ENCODE assay signal across 11 cellular contexts in the genomic region with DNA sequence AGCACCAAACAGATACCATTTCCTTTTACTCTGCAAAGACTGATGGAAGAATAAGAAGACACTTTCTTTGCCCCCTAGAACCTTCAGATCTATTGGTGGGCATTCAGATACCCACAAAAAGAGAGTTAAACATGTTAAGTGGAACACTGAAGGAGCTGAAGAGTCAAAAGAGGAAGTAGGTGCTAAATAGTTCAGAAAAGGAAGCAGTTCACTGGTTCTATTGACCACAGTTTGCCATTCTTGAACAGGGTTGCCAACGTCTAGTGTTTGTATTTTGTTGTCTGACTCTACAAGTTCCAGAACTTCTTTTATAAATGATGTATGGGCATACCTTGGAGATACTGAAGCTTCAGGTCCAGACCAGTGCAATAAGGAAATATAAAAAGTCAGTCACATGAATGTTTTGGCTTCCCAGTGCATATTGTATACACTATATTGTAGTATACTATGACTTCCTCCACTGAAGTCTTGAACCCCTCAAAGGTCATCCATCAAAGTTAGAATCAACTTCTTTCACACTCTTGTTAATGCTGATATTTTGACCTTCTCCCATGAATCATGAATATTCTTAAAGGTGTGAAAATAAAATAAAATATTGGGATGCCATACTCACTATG. TPM values are rescaled to one million over a fixed set of nuclear protein-coding genes. Genes with fewer than 3 reads are reported as not detected.
DNase-seq lines count a peak whose midpoint lies in the region; ATAC-seq and TF ChIP-seq lines count a peak whose summit lies in the region.
"Had no signal": no experiment of that assay in that cellular context is flagged by ENCODE, and none has a peak within 500 bp of the region (broad histone marks: within the 10 kb centered on the region; RNA-seq: fewer than 3 reads in every experiment).

No MANE protein-coding gene starts in this region.

- H3K27me3 ChIP-seq in neural progenitor cell: no peaks in the 10 kb centered on the region
- H3K27me3 ChIP-seq in hepatocyte: no peaks in the 10 kb centered on the region

- H3F3A ChIP-seq in neural progenitor cell (ENCODE audit: low read depth): no peaks in the 10 kb centered on the region

- ATAC-seq in GM19468 (IDR thresholded peaks at IDR 0.05; ENCODE audit: extremely low read depth, unreplicated experiment) (peak; percentile 85), HG03103 (IDR thresholded peaks at IDR 0.05; ENCODE audit: low read depth, unreplicated experiment) (peak; percentile 76)

- H3K4me3 Mint-ChIP-seq in neural progenitor cell: no peak overlapping the region

- H4K20me1 ChIP-seq in neural progenitor cell (ENCODE audit: low read depth): no peaks in the 10 kb centered on the region
- H4K20me1 ChIP-seq in hepatocyte (ENCODE audit: insufficient read depth, poor library complexity, severe bottlenecking): no peaks in the 10 kb centered on the region

- DNase-seq in DMS53 treated with DMSO at 0.1 percent for 48 hours (lab: John Stamatoyannopoulos, UW; ENCODE audit: unreplicated experiment): peak; percentile 14
- DNase-seq in OCI-M1 (lab: John Stamatoyannopoulos, UW): peak; percentile 58
- DNase-seq in neural progenitor cell (ENCODE audit: low spot score): no peak
- no peak for DNase-seq in hepatocyte (ENCODE audit: low spot score)
- no peak for DNase-seq in NCI-H2227 (lab: John Stamatoyannopoulos, UW; ENCODE audit: unreplicated experiment)
- no peak for DNase-seq in head of caudate nucleus
- DNase-seq: activated CD4-positive, alpha-beta T cell treated with anti-CD3 and anti-CD28 coated beads, Interleukin-2, amount 50 U/mL, for 1 hour; NCI-H524 treated with DMSO at 0.1 percent for 48 hours had no signal

- TF ChIP-seq CTCF in neural progenitor cell (IDR thresholded peaks at IDR 0.05): no peak
- TF ChIP-seq CTCF in hepatocyte (IDR thresholded peaks at IDR 0.05; ENCODE audit: poor library complexity): no peak

- peaks cover 13% of the 10 kb centered on the region for H3K9me3 Mint-ChIP-seq in neural progenitor cell

- WGBS in hepatocyte (ENCODE audit: low lambda C conversion rate, missing lambda C conversion rate): 83% methylated on average over 1 of the region's 1 CpG

- H3K9ac ChIP-seq in neural progenitor cell: no peak overlapping the region

- no peaks in the 10 kb centered on the region for H3K79me2 ChIP-seq in neural progenitor cell (ENCODE audit: low read depth)
- H3K79me2 ChIP-seq in hepatocyte: no peaks in the 10 kb centered on the region

- H2AFZ ChIP-seq in neural progenitor cell (replicated peaks) (no peak overlapping the region), hepatocyte (no peak overlapping the region)

- H3K9me2 ChIP-seq in hepatocyte (replicated peaks; ENCODE audit: insufficient read depth): no peaks in the 10 kb centered on the region

- H3K4me1 Mint-ChIP-seq in neural progenitor cell: no peaks in the 10 kb centered on the region

- H3K27ac ChIP-seq in neural progenitor cell (no peak overlapping the region), hepatocyte (no peak overlapping the region)

- H3K4me1 ChIP-seq in neural progenitor cell (no peaks in the 10 kb centered on the region), hepatocyte (ENCODE audit: insufficient read depth) (peaks cover 4% of the 10 kb centered on the region)

- intact Hi-C loops in head of caudate nucleus (cut with DNase I): no loop called here

- peaks cover 11% of the 10 kb centered on the region for H3K36me3 Mint-ChIP-seq in neural progenitor cell

- H3K4me2 ChIP-seq in neural progenitor cell (no peak overlapping the region), hepatocyte (no peak overlapping the region)

- H3K9me3 ChIP-seq in neural progenitor cell (ENCODE audit: low read depth) (no peaks in the 10 kb centered on the region), hepatocyte (ENCODE audit: low read depth) (no peaks in the 10 kb centered on the region)

- H3K4me3 ChIP-seq in neural progenitor cell (no peak overlapping the region), hepatocyte (no peak overlapping the region)

- no peak overlapping the region for H3K27ac Mint-ChIP-seq in neural progenitor cell

- H3K27me3 Mint-ChIP-seq in neural progenitor cell (ENCODE audit: insufficient read depth, low read depth): peaks cover 2% of the 10 kb centered on the region

- no peaks in the 10 kb centered on the region for H3K36me3 ChIP-seq in neural progenitor cell
- no peaks in the 10 kb centered on the region for H3K36me3 ChIP-seq in hepatocyte (replicated peaks; ENCODE audit: insufficient read depth, low read depth)

RNA-seq across cellular contexts. Expression of gene AGR3, which starts 47.5 kb away (rescaled TPM):
- total RNA-seq in neural progenitor cell (ENCODE audit: low replicate concordance) (not detected in 2 replicates), hepatocyte (52.1 and 74.3 TPM in 2 replicates)
- 51.0 and 65.1 TPM in 2 replicates for polyA plus RNA-seq in hepatocyte
- polyA plus RNA-seq: BJ had no signal

Comparison
In these comparisons a context has a peak if more than half of its experiments do, and no peak if none do; other contexts are left out.
1. DNase-seq: peak in DMS53 treated with DMSO at 0.1 percent for 48 hours (single experiment) and OCI-M1 (single experiment); none in neural progenitor cell (single experiment), hepatocyte (single experiment), NCI-H2227 (single experiment) and head of caudate nucleus (0 of 42).
2. RNA of gene AGR3, which starts 47.5 kb away (total RNA-seq): 52.1 to 74.3 TPM in hepatocyte; not detected in neural progenitor cell; every median in the first group is over 10 times any median in the second.